Comparison of ENCODE assay signal across 7 cellular contexts in genomic region chr1:31939484-31940329, GRCh38. TPM values are rescaled to one million over a fixed set of nuclear protein-coding genes. Genes with fewer than 3 reads are reported as not detected.
DNase-seq lines count a peak whose midpoint lies in the region; ATAC-seq and TF ChIP-seq lines count a peak whose summit lies in the region.

No MANE protein-coding gene starts in this region.

- H3K27me3 Mint-ChIP-seq in activated T-helper 17 cell treated with anti-CD3 and anti-CD28 coated beads, Interleukin-2, amount 50 U/mL, for 72 hours: no peaks in the 10 kb centered on the region

- H3K4me3 Mint-ChIP-seq in activated T-helper 17 cell treated with anti-CD3 and anti-CD28 coated beads, Interleukin-2, amount 50 U/mL, for 72 hours: peak overlapping the region; percentile 87

- DNase-seq in SHP77 (lab: John Stamatoyannopoulos, UW): peak; percentile 70 to 88
- peak; percentile 67 for DNase-seq in germinal center (ENCODE audit: low spot score)
- DNase-seq in stimulated activated CD4-positive, alpha-beta T cell treated with anti-CD3 and anti-CD28 coated beads, Interleukin-12 subunit alpha, Interleukin-12 subunit beta, amount 100 ng/mL, for 24 hours (ENCODE audit: low read depth in 2 of 2): peak; percentile 59 to 67

- H3K36me3 Mint-ChIP-seq in activated T-helper 17 cell treated with anti-CD3 and anti-CD28 coated beads, Interleukin-2, amount 50 U/mL, for 72 hours (ENCODE audit: low read depth): peaks cover 35% of the 10 kb centered on the region

- peak; percentile 71 for TF ChIP-seq CTCF in GM12873 (IDR thresholded peaks at IDR 0.05; ENCODE audit: insufficient read depth, low read depth, low read length, missing control alignments)

- H3K9me3 Mint-ChIP-seq in activated T-helper 17 cell treated with anti-CD3 and anti-CD28 coated beads, Interleukin-2, amount 50 U/mL, for 72 hours: no peaks in the 10 kb centered on the region

- peak overlapping the region; percentile 89 for H3K27ac Mint-ChIP-seq in activated T-helper 17 cell treated with anti-CD3 and anti-CD28 coated beads, Interleukin-2, amount 50 U/mL, for 72 hours

- H3K4me1 Mint-ChIP-seq in activated T-helper 17 cell treated with anti-CD3 and anti-CD28 coated beads, Interleukin-2, amount 50 U/mL, for 72 hours: peaks cover 39% of the 10 kb centered on the region

- ATAC-seq in HG02870 (IDR thresholded peaks at IDR 0.05; ENCODE audit: unreplicated experiment): peak; percentile 23
- ATAC-seq in activated T-helper 17 cell treated with anti-CD3 and anti-CD28 coated beads, Interleukin-2, amount 50 U/mL, for 72 hours (replicated peaks): peak; percentile 47
- ATAC-seq in HG02970 (IDR thresholded peaks at IDR 0.05; ENCODE audit: low FRiP score, unreplicated experiment): no peak

RNA-seq across cellular contexts. Expression of gene PTP4A2, which starts 1.5 kb away (rescaled TPM):
- 100 to 1,000 TPM; 285 to 351 TPM for total RNA-seq in activated T-helper 17 cell treated with anti-CD3 and anti-CD28 coated beads, Interleukin-2, amount 50 U/mL, for 72 hours
